ENCODE assay signal across 33 cellular contexts in the genomic region with DNA sequence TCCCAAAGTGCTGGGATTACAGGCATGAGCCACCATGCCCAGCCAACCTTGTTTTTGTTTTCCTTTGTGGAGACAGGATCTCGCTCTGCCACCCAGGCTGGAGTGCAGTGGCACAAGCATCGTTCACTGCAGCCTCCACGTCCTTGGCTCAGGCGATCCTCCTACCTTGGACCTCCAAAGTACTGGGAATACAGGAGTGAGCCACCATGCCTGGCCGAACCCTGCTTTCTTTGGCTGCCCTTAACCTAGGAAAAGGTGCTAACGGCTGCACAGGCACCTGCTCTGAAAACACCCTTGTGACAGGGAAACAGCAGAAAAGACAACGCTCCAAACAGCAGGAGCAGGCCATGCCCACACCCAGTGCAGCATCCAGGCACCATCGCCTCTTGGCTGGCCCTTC.
"Had no signal": no experiment of that assay in that cellular context is flagged by ENCODE, and none has a peak within 500 bp of the region (broad histone marks: within the 10 kb centered on the region; RNA-seq: fewer than 3 reads in every experiment).

No MANE protein-coding gene starts in this region.

- H3K27me3 Mint-ChIP-seq: activated B cell treated with CpG ODN at 0.5 μM for 24 hours; activated CD4-positive, alpha-beta T cell treated with anti-CD3 and anti-CD28 coated beads, Interleukin-2, amount 10 ng/mL, durations not matched to agents 24 days and 14 days; activated naive CD8-positive, alpha-beta T cell treated with anti-CD3 and anti-CD28 coated beads for 36 hours had no signal

- H3K27ac Mint-ChIP-seq: activated B cell treated with CpG ODN at 0.5 μM for 24 hours; activated CD4-positive, alpha-beta T cell treated with anti-CD3 and anti-CD28 coated beads, Interleukin-2, amount 10 ng/mL, durations not matched to agents 24 days and 14 days; activated CD8-positive, alpha-beta T cell treated with anti-CD3 and anti-CD28 coated beads for 36 hours; activated naive CD8-positive, alpha-beta T cell treated with anti-CD3 and anti-CD28 coated beads for 36 hours; activated T-helper 1 cell treated with anti-CD3 and anti-CD28 coated beads, Interleukin-12 subunit alpha, Interleukin-12 subunit beta, Interleukin-2, Interleukin-4 antibody, amounts not matched to agents 30 ng/mL and 10 ng/mL and 1 ng/mL, durations not matched to agents 14 hours and 24 hours and 36 hours had no signal

- H3K27ac ChIP-seq: cardiac muscle cell, KMS-11, Peyer's patch, RWPE1, VCaP had no signal

- H3K36me3 ChIP-seq: cardiac muscle cell, Peyer's patch had no signal

- H3K4me3 ChIP-seq: cardiac muscle cell, Peyer's patch had no signal

- H3K4me3 Mint-ChIP-seq: activated B cell treated with CpG ODN at 0.5 μM for 24 hours; activated CD4-positive, alpha-beta T cell treated with anti-CD3 and anti-CD28 coated beads, Interleukin-2, amount 10 ng/mL, durations not matched to agents 24 days and 14 days; activated CD8-positive, alpha-beta T cell treated with anti-CD3 and anti-CD28 coated beads for 36 hours; activated naive CD8-positive, alpha-beta T cell treated with anti-CD3 and anti-CD28 coated beads for 36 hours; activated T-cell treated with anti-CD3 and anti-CD28 coated beads, Interleukin-2, amount 50 U/mL, for 4 hours; activated T-helper 1 cell treated with anti-CD3 and anti-CD28 coated beads, Interleukin-12 subunit alpha, Interleukin-12 subunit beta, Interleukin-2, Interleukin-4 antibody, amounts not matched to agents 30 ng/mL and 10 ng/mL and 1 ng/mL, durations not matched to agents 14 hours and 24 hours and 36 hours had no signal

- H3K27me3 ChIP-seq: cardiac muscle cell, Peyer's patch had no signal

- H3K4me1 ChIP-seq: Peyer's patch had no signal

- H3K9ac ChIP-seq: KMS-11 had no signal

- DNase-seq: activated B cell treated with CpG ODN at 0.5 μM for 24 hours; activated CD4-positive, alpha-beta T cell treated with anti-CD3 and anti-CD28 coated beads, Interleukin-2, amount 10 ng/mL, durations not matched to agents 24 days and 14 days; activated CD4-positive, alpha-beta T cell treated with anti-CD3 and anti-CD28 coated beads, Interleukin-2, amount 50 U/mL, for 4 hours; activated CD8-positive, alpha-beta T cell treated with anti-CD3 and anti-CD28 coated beads for 36 hours; activated naive CD4-positive, alpha-beta T cell; activated naive CD4-positive, alpha-beta T cell treated with anti-CD3 and anti-CD28 coated beads, Interleukin-2, amount 50 U/mL, for 16 hours; activated naive CD8-positive, alpha-beta T cell treated with anti-CD3 and anti-CD28 coated beads for 36 hours; activated T-cell treated with anti-CD3 and anti-CD28 coated beads for 4 hours; activated T-cell treated with anti-CD3 and anti-CD28 coated beads, Interleukin-2, amount 50 U/mL, for 4 hours; amniotic stem cell; aorta; MM.1S; MV-4-11; NCI-H1092; NCI-H1436 treated with DMSO at 0.1 percent for 48 hours; NCI-H1694 treated with DMSO at 0.1 percent for 48 hours; NCI-H2029; NCI-H510A; NCI-H526; NCI-H748 treated with DMSO at 0.1 percent for 48 hours; NK-92 treated with Interleukin-12 subunit alpha and Interleukin-12 subunit beta, amount 100 ng/mL, for 24 hours; PC-3; SW 1271; T-helper 1 cell; T-helper 2 cell; T-helper 9 cell had no signal

- H3K36me3 Mint-ChIP-seq: activated naive CD8-positive, alpha-beta T cell treated with anti-CD3 and anti-CD28 coated beads for 36 hours had no signal

- H3K4me1 Mint-ChIP-seq: activated naive CD8-positive, alpha-beta T cell treated with anti-CD3 and anti-CD28 coated beads for 36 hours had no signal

- ATAC-seq: activated CD8-positive, alpha-beta T cell treated with anti-CD3 and anti-CD28 coated beads for 36 hours; activated T-cell treated with anti-CD3 and anti-CD28 coated beads, Interleukin-2, amount 50 U/mL, for 4 hours; PC-3; Right ventricle myocardium inferior had no signal

- H3K4me2 ChIP-seq: KMS-11 had no signal

- H3K9me3 Mint-ChIP-seq: activated B cell treated with CpG ODN at 0.5 μM for 24 hours; activated CD4-positive, alpha-beta T cell treated with anti-CD3 and anti-CD28 coated beads, Interleukin-2, amount 10 ng/mL, durations not matched to agents 24 days and 14 days; activated CD8-positive, alpha-beta T cell treated with anti-CD3 and anti-CD28 coated beads for 36 hours; activated naive CD8-positive, alpha-beta T cell treated with anti-CD3 and anti-CD28 coated beads for 36 hours; activated T-cell treated with anti-CD3 and anti-CD28 coated beads, Interleukin-2, amount 50 U/mL, for 4 hours; activated T-helper 1 cell treated with anti-CD3 and anti-CD28 coated beads, Interleukin-12 subunit alpha, Interleukin-12 subunit beta, Interleukin-2, Interleukin-4 antibody, amounts not matched to agents 30 ng/mL and 10 ng/mL and 1 ng/mL, durations not matched to agents 14 hours and 24 hours and 36 hours had no signal

- H3K9me3 ChIP-seq: Peyer's patch had no signal
